20 cellular contexts compared by ENCODE assay signal in the genomic region with DNA sequence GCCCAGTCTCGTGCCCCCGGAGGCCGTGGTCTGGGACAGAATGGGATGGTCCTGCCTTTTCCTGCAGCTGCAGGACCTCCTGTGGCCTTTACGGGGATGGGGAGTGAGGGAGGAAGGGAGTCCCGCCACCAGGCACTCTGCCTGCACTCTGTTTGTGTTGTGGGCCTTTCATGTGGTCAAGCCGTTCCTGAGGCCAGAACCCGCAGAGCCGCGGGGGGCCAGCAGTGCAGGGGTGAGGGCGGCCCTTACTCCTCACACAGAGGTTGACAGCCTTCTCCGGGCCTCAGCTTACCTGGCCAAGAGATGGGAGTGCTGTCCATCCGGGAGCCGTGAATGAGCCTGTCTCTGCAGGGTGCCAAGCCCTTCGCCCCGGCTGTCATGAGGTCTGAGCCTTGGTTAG.
"Had no signal": no experiment of that assay in that cellular context is flagged by ENCODE, and none has a peak within 500 bp of the region (broad histone marks: within the 10 kb centered on the region; RNA-seq: fewer than 3 reads in every experiment).

No MANE protein-coding gene starts in this region.

- H3K27me3 ChIP-seq: breast epithelium, gastrocnemius medialis, pancreas, sigmoid colon, upper lobe of left lung had no signal

- DNase-seq: activated B cell treated with CpG ODN at 0.5 μM for 24 hours; activated CD4-positive, alpha-beta memory T cell treated with anti-CD3 and anti-CD28 coated beads, Interleukin-2, amount 10 ng/mL, durations not matched to agents 7 days and 5 days; activated CD4-positive, alpha-beta T cell treated with anti-CD3 and anti-CD28 coated beads for 48 hours; activated CD8-positive, alpha-beta memory T cell treated with anti-CD3 and anti-CD28 coated beads, Interleukin-2, amount 10 ng/mL, durations not matched to agents 7 days and 5 days; activated naive CD4-positive, alpha-beta T cell; activated naive CD8-positive, alpha-beta T cell treated with anti-CD3 and anti-CD28 coated beads for 36 hours; amniotic stem cell; cortex of kidney; gastrocnemius medialis; head of caudate nucleus; kidney glomerular epithelial cell; mesendoderm; naive thymus-derived CD4-positive, alpha-beta T cell; sigmoid colon; spleen; stimulated activated CD4-positive, alpha-beta T cell treated with anti-CD3 and anti-CD28 coated beads, Interleukin-4, amount 100 ng/mL, for 4 hours; upper lobe of left lung had no signal

- H3K4me1 ChIP-seq: breast epithelium, gastrocnemius medialis, pancreas, sigmoid colon, spleen, upper lobe of left lung had no signal

- H3K9me3 ChIP-seq: gastrocnemius medialis, pancreas, sigmoid colon, thoracic aorta, upper lobe of left lung had no signal

- H3K27ac ChIP-seq: breast epithelium, gastrocnemius medialis, pancreas, sigmoid colon, spleen, thoracic aorta, upper lobe of left lung had no signal

- H3K36me3 ChIP-seq: breast epithelium, gastrocnemius medialis, pancreas, sigmoid colon, spleen, thoracic aorta, upper lobe of left lung had no signal

- H3K4me3 ChIP-seq: breast epithelium, gastrocnemius medialis, pancreas, sigmoid colon, spleen, thoracic aorta, upper lobe of left lung had no signal
